Comparison of ENCODE assay signal across 1 cellular context in the genomic region with DNA sequence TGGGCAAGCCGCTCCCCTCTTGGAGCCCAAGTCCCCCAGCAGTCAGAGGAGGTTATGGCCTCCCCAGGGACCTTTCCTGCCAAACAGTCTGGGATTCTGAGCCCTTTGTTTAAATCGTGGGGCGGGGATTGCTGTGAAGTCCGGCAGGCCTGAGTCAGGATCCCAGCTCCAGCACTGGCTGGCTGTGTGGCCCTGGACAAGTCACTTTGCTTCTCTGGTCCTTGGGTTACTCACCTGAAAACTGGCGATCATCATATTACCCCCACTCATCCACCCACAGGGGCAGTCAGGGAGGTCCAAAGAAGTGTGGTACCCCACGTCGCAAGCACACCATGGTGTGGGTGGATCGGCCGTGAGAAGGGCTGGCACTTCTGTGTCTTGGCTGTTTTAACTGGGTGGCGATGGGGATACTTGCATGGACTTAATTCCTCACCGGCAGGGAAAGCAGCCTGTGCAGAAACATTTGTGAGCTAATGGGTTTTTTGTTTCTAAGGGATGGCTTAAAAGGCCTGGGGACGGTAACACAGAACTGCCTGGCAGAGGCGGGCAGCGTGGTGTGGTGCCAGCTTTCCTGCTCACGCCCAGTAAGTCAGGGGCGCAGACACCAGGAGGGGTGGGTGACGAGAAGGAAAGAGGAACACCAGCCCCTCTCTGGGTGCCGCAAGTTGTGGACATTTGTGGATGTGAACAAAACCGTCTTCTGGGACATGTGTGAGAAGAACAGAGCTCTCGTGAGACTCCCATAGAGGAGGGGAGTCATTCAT.
TF ChIP-seq lines count a peak whose summit lies in the region.

No MANE protein-coding gene starts in this region.

TF ChIP-seq in H1, 55 proteins besides CTCF, POLR2A, EP300 and RAD21:
- no peak for TF ChIP-seq CHD1 (IDR thresholded peaks at IDR 0.05; ENCODE audit: low read depth, low read length)
- no peak for TF ChIP-seq SUZ12 (IDR thresholded peaks at IDR 0.05; ENCODE audit: low read length)
- TF ChIP-seq SIX5 (IDR thresholded peaks at IDR 0.05; ENCODE audit: low read depth, low read length), result no peak
- no peak for TF ChIP-seq SP2 (IDR thresholded peaks at IDR 0.05; ENCODE audit: low read length)
- no peak for TF ChIP-seq NRF1 (IDR thresholded peaks at IDR 0.05; ENCODE audit: low read depth, low read length)
- no peak for TF ChIP-seq SP4 (IDR thresholded peaks at IDR 0.05; ENCODE audit: low read length)
- TF ChIP-seq BACH1 (IDR thresholded peaks at IDR 0.05; ENCODE audit: low read length), result no peak
- no peak for TF ChIP-seq CBX8 (IDR thresholded peaks at IDR 0.05; ENCODE audit: borderline replicate concordance, low read depth, low read length)
- TF ChIP-seq, protein P1, sequence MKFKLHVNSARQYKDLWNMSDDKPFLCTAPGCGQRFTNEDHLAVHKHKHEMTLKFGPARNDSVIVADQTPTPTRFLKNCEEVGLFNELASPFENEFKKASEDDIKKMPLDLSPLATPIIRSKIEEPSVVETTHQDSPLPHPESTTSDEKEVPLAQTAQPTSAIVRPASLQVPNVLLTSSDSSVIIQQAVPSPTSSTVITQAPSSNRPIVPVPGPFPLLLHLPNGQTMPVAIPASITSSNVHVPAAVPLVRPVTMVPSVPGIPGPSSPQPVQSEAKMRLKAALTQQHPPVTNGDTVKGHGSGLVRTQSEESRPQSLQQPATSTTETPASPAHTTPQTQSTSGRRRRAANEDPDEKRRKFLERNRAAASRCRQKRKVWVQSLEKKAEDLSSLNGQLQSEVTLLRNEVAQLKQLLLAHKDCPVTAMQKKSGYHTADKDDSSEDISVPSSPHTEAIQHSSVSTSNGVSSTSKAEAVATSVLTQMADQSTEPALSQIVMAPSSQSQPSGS (IDR thresholded peaks at IDR 0.05; ENCODE audit: low read length), result no peak
